14 cellular contexts compared by ENCODE assay signal in the genomic region with DNA sequence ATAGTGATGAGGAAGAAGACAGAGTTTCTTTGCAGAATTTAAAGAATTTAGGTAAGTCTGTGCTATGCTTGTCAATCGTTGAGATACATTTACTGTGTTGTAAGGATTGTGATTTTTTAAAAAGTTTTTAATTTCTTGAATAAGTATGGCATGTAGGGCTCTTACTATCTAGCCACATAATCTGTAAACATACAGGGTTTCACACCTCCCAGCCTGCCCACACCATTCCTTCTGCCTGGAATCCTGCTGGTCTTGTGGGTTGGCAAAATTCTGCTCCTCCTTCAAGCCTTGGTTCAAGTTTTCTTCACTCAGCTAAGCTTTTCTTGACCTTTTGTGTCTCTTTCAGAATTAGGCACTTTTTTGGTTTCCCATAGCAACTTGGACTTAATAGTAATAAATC.
"Had no signal": no experiment of that assay in that cellular context is flagged by ENCODE, and none has a peak within 500 bp of the region (broad histone marks: within the 10 kb centered on the region; RNA-seq: fewer than 3 reads in every experiment).

No MANE protein-coding gene starts in this region.

- ATAC-seq: left ventricle myocardium superior had no signal

- H3K27ac ChIP-seq: epithelial cell of prostate, hepatocyte, right atrium auricular region, transverse colon had no signal

- H3K4me3 ChIP-seq: hepatocyte, right atrium auricular region, smooth muscle cell, transverse colon had no signal

- H3K4me3 Mint-ChIP-seq: activated naive CD8-positive, alpha-beta T cell treated with anti-CD3 and anti-CD28 coated beads, Interleukin-2, amount 10 ng/mL, durations not matched to agents 7 days and 5 days; central memory CD8-positive, alpha-beta T cell had no signal

- H3K4me1 ChIP-seq: right atrium auricular region, transverse colon had no signal

- H2AFZ ChIP-seq: hepatocyte had no signal

- H3K27ac Mint-ChIP-seq: activated naive CD8-positive, alpha-beta T cell treated with anti-CD3 and anti-CD28 coated beads, Interleukin-2, amount 10 ng/mL, durations not matched to agents 7 days and 5 days; activated T-helper 2 cell treated with anti-CD3 and anti-CD28 coated beads, Interferon-gamma antibody, Interleukin-2, Interleukin-4, amounts not matched to agents 10 μg/mL and 5 μg/mL and 100 μg/mL, durations not matched to agents 14 hours and 24 hours and 36 hours had no signal

- DNase-seq: activated CD8-positive, alpha-beta memory T cell treated with anti-CD3 and anti-CD28 coated beads, Interleukin-2, amount 50 U/mL, for 4 hours; activated naive CD8-positive, alpha-beta T cell treated with anti-CD3 and anti-CD28 coated beads, Interleukin-2, amount 10 ng/mL, durations not matched to agents 7 days and 5 days; cortex of kidney; effector memory CD4-positive, alpha-beta T cell; left ventricle myocardium superior; SIG-M5; T-helper 2 cell; transverse colon had no signal

- H3K27me3 Mint-ChIP-seq: activated naive CD8-positive, alpha-beta T cell treated with anti-CD3 and anti-CD28 coated beads, Interleukin-2, amount 10 ng/mL, durations not matched to agents 7 days and 5 days; central memory CD8-positive, alpha-beta T cell had no signal

- H3K9me3 Mint-ChIP-seq: activated naive CD8-positive, alpha-beta T cell treated with anti-CD3 and anti-CD28 coated beads, Interleukin-2, amount 10 ng/mL, durations not matched to agents 7 days and 5 days; activated T-helper 2 cell treated with anti-CD3 and anti-CD28 coated beads, Interferon-gamma antibody, Interleukin-2, Interleukin-4, amounts not matched to agents 10 μg/mL and 5 μg/mL and 100 μg/mL, durations not matched to agents 14 hours and 24 hours and 36 hours; central memory CD8-positive, alpha-beta T cell had no signal

- H3K4me2 ChIP-seq: hepatocyte, smooth muscle cell had no signal

- H3K9me3 ChIP-seq: right atrium auricular region, transverse colon had no signal

- H3K27me3 ChIP-seq: hepatocyte, right atrium auricular region, transverse colon had no signal
